1 cellular context compared by ENCODE assay signal in the genomic region with DNA sequence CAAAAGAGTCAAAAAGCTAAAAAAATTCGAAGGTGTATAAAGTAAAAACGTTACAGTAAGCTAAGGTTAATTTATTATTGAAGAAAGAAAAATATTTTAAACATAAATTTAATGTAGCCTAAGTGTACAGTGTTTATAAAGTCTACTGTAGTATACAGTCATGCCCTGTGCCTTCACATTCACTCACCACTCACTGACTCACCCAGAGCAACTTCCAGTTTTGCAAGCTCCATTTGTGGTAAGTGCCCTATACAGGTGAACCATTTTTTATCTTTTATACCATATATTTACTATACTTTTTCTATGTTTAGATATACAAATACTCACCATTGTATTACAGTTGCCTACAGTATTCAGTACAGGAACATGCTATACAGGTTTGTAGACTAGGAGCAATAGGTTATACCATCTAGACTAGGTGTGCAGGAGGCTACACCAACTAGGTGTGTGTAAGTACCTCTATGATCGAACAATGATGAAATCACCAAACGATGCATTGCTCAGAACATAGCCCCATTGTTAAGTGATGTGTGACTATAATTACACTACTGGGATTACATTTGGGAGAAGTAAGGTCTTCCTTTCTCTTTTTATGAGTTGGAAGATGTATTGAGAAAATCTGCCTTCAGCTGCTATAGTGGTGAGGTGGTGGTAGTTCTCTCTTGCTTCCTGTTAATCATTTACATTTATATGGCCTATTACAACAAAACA.
TF ChIP-seq lines count a peak whose summit lies in the region.

No MANE protein-coding gene starts in this region.

TF ChIP-seq in A549, 52 proteins besides CTCF, POLR2A, EP300 and RAD21 (continued from another document):
- TF ChIP-seq GATA3 (IDR thresholded peaks at IDR 0.05; ENCODE audit: borderline replicate concordance), result no peak
- TF ChIP-seq, protein P1, sequence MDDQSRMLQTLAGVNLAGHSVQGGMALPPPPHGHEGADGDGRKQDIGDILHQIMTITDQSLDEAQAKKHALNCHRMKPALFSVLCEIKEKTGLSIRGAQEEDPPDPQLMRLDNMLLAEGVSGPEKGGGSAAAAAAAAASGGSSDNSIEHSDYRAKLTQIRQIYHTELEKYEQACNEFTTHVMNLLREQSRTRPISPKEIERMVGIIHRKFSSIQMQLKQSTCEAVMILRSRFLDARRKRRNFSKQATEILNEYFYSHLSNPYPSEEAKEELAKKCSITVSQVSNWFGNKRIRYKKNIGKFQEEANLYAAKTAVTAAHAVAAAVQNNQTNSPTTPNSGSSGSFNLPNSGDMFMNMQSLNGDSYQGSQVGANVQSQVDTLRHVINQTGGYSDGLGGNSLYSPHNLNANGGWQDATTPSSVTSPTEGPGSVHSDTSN (IDR thresholded peaks at IDR 0.05), result no peak
- TF ChIP-seq KDM5A (IDR thresholded peaks at IDR 0.05), result no peak
